Comparison of ENCODE assay signal across 1 cellular context in the genomic region with DNA sequence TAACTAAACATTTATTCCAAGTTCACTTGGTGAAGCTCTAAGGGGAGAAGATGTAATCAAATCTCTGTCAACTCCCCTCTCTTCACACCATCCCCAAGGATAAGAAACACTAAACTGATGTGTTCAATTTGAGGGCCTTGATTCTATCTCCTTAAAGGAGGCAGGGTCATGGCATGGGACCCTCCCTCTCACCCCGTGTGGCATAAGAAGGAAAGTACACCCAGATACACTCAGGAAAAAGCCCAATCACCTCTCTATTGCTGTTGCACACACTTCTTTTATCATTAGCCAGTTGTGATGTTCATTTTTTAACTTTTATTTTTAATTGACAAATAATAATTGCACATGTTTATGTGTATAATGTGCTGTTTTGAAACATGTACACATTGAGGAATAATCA.
TF ChIP-seq lines count a peak whose summit lies in the region.

No MANE protein-coding gene starts in this region.

TF ChIP-seq in HepG2, 621 proteins besides CTCF, POLR2A, EP300 and RAD21 (continued from another document):
- TF ChIP-seq, protein P1, sequence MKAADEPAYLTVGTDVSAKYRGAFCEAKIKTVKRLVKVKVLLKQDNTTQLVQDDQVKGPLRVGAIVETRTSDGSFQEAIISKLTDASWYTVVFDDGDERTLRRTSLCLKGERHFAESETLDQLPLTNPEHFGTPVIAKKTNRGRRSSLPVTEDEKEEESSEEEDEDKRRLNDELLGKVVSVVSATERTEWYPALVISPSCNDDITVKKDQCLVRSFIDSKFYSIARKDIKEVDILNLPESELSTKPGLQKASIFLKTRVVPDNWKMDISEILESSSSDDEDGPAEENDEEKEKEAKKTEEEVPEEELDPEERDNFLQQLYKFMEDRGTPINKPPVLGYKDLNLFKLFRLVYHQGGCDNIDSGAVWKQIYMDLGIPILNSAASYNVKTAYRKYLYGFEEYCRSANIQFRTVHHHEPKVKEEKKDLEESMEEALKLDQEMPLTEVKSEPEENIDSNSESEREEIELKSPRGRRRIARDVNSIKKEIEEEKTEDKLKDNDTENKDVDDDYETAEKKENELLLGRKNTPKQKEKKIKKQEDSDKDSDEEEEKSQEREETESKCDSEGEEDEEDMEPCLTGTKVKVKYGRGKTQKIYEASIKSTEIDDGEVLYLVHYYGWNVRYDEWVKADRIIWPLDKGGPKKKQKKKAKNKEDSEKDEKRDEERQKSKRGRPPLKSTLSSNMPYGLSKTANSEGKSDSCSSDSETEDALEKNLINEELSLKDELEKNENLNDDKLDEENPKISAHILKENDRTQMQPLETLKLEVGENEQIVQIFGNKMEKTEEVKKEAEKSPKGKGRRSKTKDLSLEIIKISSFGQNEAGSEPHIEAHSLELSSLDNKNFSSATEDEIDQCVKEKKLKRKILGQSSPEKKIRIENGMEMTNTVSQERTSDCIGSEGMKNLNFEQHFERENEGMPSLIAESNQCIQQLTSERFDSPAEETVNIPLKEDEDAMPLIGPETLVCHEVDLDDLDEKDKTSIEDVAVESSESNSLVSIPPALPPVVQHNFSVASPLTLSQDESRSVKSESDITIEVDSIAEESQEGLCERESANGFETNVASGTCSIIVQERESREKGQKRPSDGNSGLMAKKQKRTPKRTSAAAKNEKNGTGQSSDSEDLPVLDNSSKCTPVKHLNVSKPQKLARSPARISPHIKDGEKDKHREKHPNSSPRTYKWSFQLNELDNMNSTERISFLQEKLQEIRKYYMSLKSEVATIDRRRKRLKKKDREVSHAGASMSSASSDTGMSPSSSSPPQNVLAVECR (CRISPR knock-in tag; IDR thresholded peaks at IDR 0.05; ENCODE audit: borderline replicate concordance), result no peak
